In the genomic region with DNA sequence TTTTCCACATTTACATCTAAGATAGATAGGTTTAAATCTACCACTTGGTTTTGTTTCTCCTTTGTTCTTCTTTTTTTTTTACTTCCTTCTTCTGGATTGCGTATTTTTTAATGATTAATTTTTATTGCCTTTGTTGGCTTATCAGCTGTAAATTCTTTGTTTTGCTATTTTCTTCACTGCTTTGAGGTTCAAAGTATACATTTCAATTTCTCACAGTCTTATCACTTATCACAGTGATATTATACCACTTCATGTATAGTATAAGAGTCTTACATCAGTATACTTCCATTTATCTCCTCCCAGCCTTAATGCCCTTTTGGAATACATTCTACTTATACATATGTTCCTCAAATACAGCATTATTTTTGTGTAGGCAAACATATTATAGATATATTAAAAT, we compare ENCODE assay signal across 19 cellular contexts. TPM values are rescaled to one million over a fixed set of nuclear protein-coding genes. Genes with fewer than 3 reads are reported as not detected.
DNase-seq lines count a peak whose midpoint lies in the region; ATAC-seq, FAIRE-seq and TF ChIP-seq lines count a peak whose summit lies in the region.
"Had no signal": no experiment of that assay in that cellular context is flagged by ENCODE, and none has a peak within 500 bp of the region (broad histone marks: within the 10 kb centered on the region; RNA-seq: fewer than 3 reads in every experiment).

No MANE protein-coding gene starts in this region.

- intact Hi-C loops in Calu3 (cut with micrococcal nuclease; ENCODE audit: unreplicated experiment): no loop called here

- H3K9me3 ChIP-seq in small intestine (ENCODE audit: control insufficient read depth, low read depth): no peaks in the 10 kb centered on the region
- H3K9me3 ChIP-seq: BE2C, SK-N-SH had no signal

- H3K9me3 Mint-ChIP-seq in Calu3 (ENCODE audit: low read depth, unreplicated experiment) (no peaks in the 10 kb centered on the region), immature natural killer cell (no peaks in the 10 kb centered on the region)
- H3K9me3 Mint-ChIP-seq: CD8-positive, alpha-beta T cell had no signal

- no peak overlapping the region for H3K27ac ChIP-seq in small intestine (ENCODE audit: low read depth in 1 of 2, low read length in 1 of 2)

- H3K27me3 Mint-ChIP-seq in Calu3 (ENCODE audit: unreplicated experiment): no peaks in the 10 kb centered on the region
- no peaks in the 10 kb centered on the region for H3K27me3 Mint-ChIP-seq in immature natural killer cell (ENCODE audit: low read depth in 3 of 3)

- FAIRE-seq in colon (lab: Jason Lieb, UNC) (peak; percentile 85), small intestine (lab: Jason Lieb, UNC) (peak; percentile 95)
- FAIRE-seq: HepG2 had no signal

- peaks cover 0 to 6% of the 10 kb centered on the region in 2 donors for H3K4me1 ChIP-seq in small intestine (ENCODE audit: control insufficient read depth in 2 of 2, insufficient read depth in 1 of 2, low read depth in 1 of 2, low read length in 1 of 2)
- H3K4me1 ChIP-seq: BE2C had no signal

- H3K36me3 ChIP-seq in small intestine (ENCODE audit: control insufficient read depth in 2 of 2, insufficient read depth in 2 of 2, low read length in 2 of 2): no peaks in the 10 kb centered on the region
- H3K36me3 ChIP-seq: BE2C had no signal

- peaks cover 4% of the 10 kb centered on the region for H3K36me3 Mint-ChIP-seq in Calu3 (ENCODE audit: insufficient read depth, unreplicated experiment)
- H3K36me3 Mint-ChIP-seq in immature natural killer cell: peaks cover 6 to 37% (median 29%) of the 10 kb centered on the region in 3 donors

- no peak for ATAC-seq in HG03457 (IDR thresholded peaks at IDR 0.05; ENCODE audit: unreplicated experiment)
- ATAC-seq: CD8-positive, alpha-beta T cell; HepG2; Right ventricle myocardium inferior had no signal

- H3K27ac Mint-ChIP-seq in Calu3 (ENCODE audit: unreplicated experiment) (peak overlapping the region; percentile 16), immature natural killer cell (no peak overlapping the region)
- H3K27ac Mint-ChIP-seq: CD8-positive, alpha-beta T cell had no signal

- DNase-seq in Calu3 (no peak), HuH-7 (ENCODE audit: low spot score) (peak; percentile 2), small intestine (peak; percentile 77), immature natural killer cell (no peak), epidermal melanocyte (ENCODE audit: insufficient read length, low spot score) (no peak)
- DNase-seq: BE2C; CD8-positive, alpha-beta T cell; DMS 273 treated with DMSO at 0.1 percent for 48 hours; H7; NCI-H146; NCI-H2107; NCI-H345; NCI-H526 treated with DMSO at 0.1 percent for 48 hours; NK-92 treated with Interleukin-12 subunit alpha and Interleukin-12 subunit beta, amount 100 ng/mL, for 24 hours; SK-N-SH had no signal

- H3K4me1 Mint-ChIP-seq in Calu3 (ENCODE audit: low read depth, unreplicated experiment): peaks cover 16% of the 10 kb centered on the region
- H3K4me1 Mint-ChIP-seq in immature natural killer cell: no peaks in the 10 kb centered on the region

- WGBS in small intestine, 3 donors: 35 to 50% (median 39%) methylated on average over 1 of the region's 1 CpG

- no peak for TF ChIP-seq CTCF in Calu3 (IDR thresholded peaks at IDR 0.05; ENCODE audit: unreplicated experiment)

- no peak overlapping the region for H3K4me3 ChIP-seq in small intestine (ENCODE audit: low read depth in 1 of 2, low read length in 2 of 2)

- CTCF ChIA-PET in Calu3 (lab: Charles Lee): no interaction called here

- H3K4me3 Mint-ChIP-seq in Calu3 (ENCODE audit: low read depth, unreplicated experiment) (no peak overlapping the region), immature natural killer cell (no peak overlapping the region)
- H3K4me3 Mint-ChIP-seq: CD8-positive, alpha-beta T cell had no signal

- no peaks in the 10 kb centered on the region for H3K27me3 ChIP-seq in small intestine (ENCODE audit: control insufficient read depth in 2 of 2, insufficient read depth in 2 of 2, low read length in 2 of 2)
- H3K27me3 ChIP-seq: BE2C had no signal

- no TSS peak for BruUV-seq in Calu3 (replicated peaks; lab: Mats Ljungman, UMichigan)

RNA-seq across cellular contexts. Expression of gene IQCB1, which starts 30.9 kb away (rescaled TPM):
- total RNA-seq in Calu3 (2022): 25.0 and 26.7 TPM in 2 replicates
- polyA plus RNA-seq in small intestine (10 to 100 TPM in 1 of 3 donors, 1 to 10 TPM in 2; 8.9 to 12.8 (median 9.4) TPM), immature natural killer cell (10 to 100 TPM; 10.8 to 17.4 (median 11.5) TPM)

RNA-seq across cellular contexts. Expression of gene EAF2, which starts 31.1 kb away (rescaled TPM):
- total RNA-seq in Calu3 (2022): 4.7 and 4.9 TPM in 2 replicates
- polyA plus RNA-seq in small intestine (10 to 100 TPM in 1 of 3 donors, 1 to 10 TPM in 2; 4.9 to 18.1 (median 8.5) TPM), immature natural killer cell (10 to 100 TPM in 2 of 3 donors, 1 to 10 TPM in 1; 9.2 to 18.9 (median 14.3) TPM)

RNA-seq across cellular contexts. Expression of gene GOLGB1, which starts 54.4 kb away (rescaled TPM):
- total RNA-seq in Calu3 (2022): 42.4 and 42.8 TPM in 2 replicates
- polyA plus RNA-seq in small intestine (10 to 100 TPM; 17.3 to 28.9 (median 22.2) TPM), immature natural killer cell (10 to 100 TPM in 1 of 3 donors, 1 to 10 TPM in 2; 1.6 to 12.0 (median 2.5) TPM)

Comparison
In these comparisons a context has a peak if more than half of its experiments do, and no peak if none do; other contexts are left out.
1. DNase-seq: peak in HuH-7 (single experiment) and small intestine (single experiment); none in Calu3 (single experiment), immature natural killer cell (0 of 3) and epidermal melanocyte (single experiment).